In genomic region chr12:118330421-118331018, GRCh38 we compare ENCODE assay signal across 9 cellular contexts. TPM values are rescaled to one million over a fixed set of nuclear protein-coding genes. Genes with fewer than 3 reads are reported as not detected.
DNase-seq lines count a peak whose midpoint lies in the region; ATAC-seq and TF ChIP-seq lines count a peak whose summit lies in the region.
"Had no signal": no experiment of that assay in that cellular context is flagged by ENCODE, and none has a peak within 500 bp of the region (broad histone marks: within the 10 kb centered on the region; RNA-seq: fewer than 3 reads in every experiment).

No MANE protein-coding gene starts in this region.

- no peak overlapping the region for H3K4me3 ChIP-seq in esophagus squamous epithelium

- no peak overlapping the region for H3K27ac ChIP-seq in esophagus squamous epithelium

- H3K9me3 ChIP-seq in esophagus squamous epithelium, result no peaks in the 10 kb centered on the region

- TF ChIP-seq POLR2A in esophagus squamous epithelium (IDR thresholded peaks at IDR 0.05), result no peak

- 48 to 59% methylated on average over 3 of the region's 3 CpGs for WGBS in esophagus squamous epithelium, 2 donors

- peaks cover 0 to 16% (median 0%) of the 10 kb centered on the region in 3 donors for H3K4me1 ChIP-seq in esophagus squamous epithelium

- H3K36me3 ChIP-seq in esophagus squamous epithelium, result no peaks in the 10 kb centered on the region

- TF ChIP-seq CTCF in esophagus squamous epithelium (IDR thresholded peaks at IDR 0.05), result no peak

- ATAC-seq in Right ventricle myocardium inferior (peak; percentile 57), HG03432 (IDR thresholded peaks at IDR 0.05; ENCODE audit: unreplicated experiment) (peak; percentile 79)

- no peak for DNase-seq in Right ventricle myocardium inferior (ENCODE audit: missing footprints)
- no peak for DNase-seq in cardiac septum (ENCODE audit: low spot score)
- peak; percentile 40 for DNase-seq in amniotic stem cell (lab: John Stamatoyannopoulos, UW)
- DNase-seq in pulmonary artery endothelial cell (ENCODE audit: low read depth, low spot score), result peak; percentile 68
- no peak for DNase-seq in NCI-H446 treated with DMSO at 0.1 percent for 48 hours (lab: John Stamatoyannopoulos, UW)
- no peak for DNase-seq in esophagus squamous epithelium (lab: John Stamatoyannopoulos, UW)
- no peak for DNase-seq in retina
- DNase-seq: DND-41 had no signal

- intact Hi-C loops in Right ventricle myocardium inferior (cut with DNase I), result no loop called here
- intact Hi-C loops in cardiac septum (cut with DNase I), result no loop called here
- intact Hi-C loops in esophagus squamous epithelium (cut with DNase I), result no loop called here

- H3K27me3 ChIP-seq in esophagus squamous epithelium, result no peaks in the 10 kb centered on the region

RNA-seq across cellular contexts. Expression of gene TAOK3, which starts 42.2 kb away (rescaled TPM):
- total RNA-seq in Right ventricle myocardium inferior (20.3 TPM), cardiac septum (21.7 TPM), pulmonary artery endothelial cell (31.4 and 38.9 TPM in 2 replicates), esophagus squamous epithelium (10 to 100 TPM; 13.7 to 27.7 (median 21.1) TPM)

RNA-seq across cellular contexts. Expression of gene SUDS3, which starts 45.8 kb away (rescaled TPM):
- total RNA-seq in Right ventricle myocardium inferior (18.4 TPM), cardiac septum (25.4 TPM), pulmonary artery endothelial cell (33.0 and 34.6 TPM in 2 replicates), esophagus squamous epithelium (10 to 100 TPM; 43.3 to 55.0 (median 44.8) TPM)

Comparison
In these comparisons a context has a peak if more than half of its experiments do, and no peak if none do; other contexts are left out.
1. DNase-seq: peak in amniotic stem cell (single experiment) and pulmonary artery endothelial cell (single experiment); none in Right ventricle myocardium inferior (single experiment), cardiac septum (single experiment), NCI-H446 treated with DMSO at 0.1 percent for 48 hours (single experiment), esophagus squamous epithelium (single experiment) and retina (single experiment).